ENCODE assay signal across 6 cellular contexts in genomic region chr16:4855804-4856203, GRCh38.
"Had no signal": no experiment of that assay in that cellular context is flagged by ENCODE, and none has a peak within 500 bp of the region (broad histone marks: within the 10 kb centered on the region; RNA-seq: fewer than 3 reads in every experiment).

No MANE protein-coding gene starts in this region.

- H3K9me3 ChIP-seq: HAP-1 had no signal

- H3K27ac ChIP-seq: GM23248 had no signal

- H3K4me3 ChIP-seq: GM23248, HAP-1 had no signal

- ATAC-seq: HCT116 had no signal

- H3K9ac ChIP-seq: GM23248 had no signal

- DNase-seq: GM23248, GOT3, H7, IMR-90 had no signal
